Comparison of ENCODE assay signal across 1 cellular context in genomic region chr3:183099838-183100204, GRCh38.
TF ChIP-seq lines count a peak whose summit lies in the region.

No MANE protein-coding gene starts in this region.

TF ChIP-seq in GM12878, 131 proteins besides CTCF, POLR2A, EP300 and RAD21 (continued from another document):
- TF ChIP-seq MLLT1 (IDR thresholded peaks at IDR 0.05) (no peak), LARP7 (IDR thresholded peaks at IDR 0.05) (no peak), MYC (IDR thresholded peaks at IDR 0.05; ENCODE audit: insufficient read depth, insufficient read length, insufficient replicate concordance, low read length, severe bottlenecking) (no peak), PKNOX1 (IDR thresholded peaks at IDR 0.05) (no peak)
